ENCODE assay signal across 31 cellular contexts in genomic region chrX:148492057-148492456, GRCh38.
"Had no signal": no experiment of that assay in that cellular context is flagged by ENCODE, and none has a peak within 500 bp of the region (broad histone marks: within the 10 kb centered on the region; RNA-seq: fewer than 3 reads in every experiment).

No MANE protein-coding gene starts in this region.

- H2AFZ ChIP-seq: neural progenitor cell, parathyroid adenoma had no signal

- H3K79me2 ChIP-seq: parathyroid adenoma had no signal

- ATAC-seq: naive thymus-derived CD4-positive, alpha-beta T cell; natural killer cell; psoas muscle; right cardiac atrium; sciatic nerve; stimulated activated memory B cell treated with anti-CD40 and anti-IgM and Interleukin-4, amounts not matched to agents 10 μg/mL and 1 μg/mL and 100 μg/mL, for 72 hours had no signal

- H3K36me3 Mint-ChIP-seq: naive thymus-derived CD4-positive, alpha-beta T cell; natural killer cell; neural progenitor cell; stimulated activated memory B cell treated with anti-CD40 and anti-IgM and Interleukin-4, amounts not matched to agents 10 μg/mL and 1 μg/mL and 100 μg/mL, for 72 hours had no signal

- H3K4me1 Mint-ChIP-seq: natural killer cell; nephron; neural progenitor cell; stimulated activated memory B cell treated with anti-CD40 and anti-IgM and Interleukin-4, amounts not matched to agents 10 μg/mL and 1 μg/mL and 100 μg/mL, for 72 hours had no signal

- H3K4me3 Mint-ChIP-seq: naive thymus-derived CD4-positive, alpha-beta T cell; natural killer cell; nephron; neural progenitor cell; stimulated activated memory B cell treated with anti-CD40 and anti-IgM and Interleukin-4, amounts not matched to agents 10 μg/mL and 1 μg/mL and 100 μg/mL, for 72 hours; stimulated activated naive CD8-positive, alpha-beta T cell treated with anti-CD3 and anti-CD28 coated beads, Interleukin-15, Interleukin-2, amounts not matched to agents 100 ng/mL and 50 ng/mL, for 24 hours had no signal

- H3K4me3 ChIP-seq: neural progenitor cell, ovary, psoas muscle, skin epidermis, smooth muscle cell, spleen, stomach, thoracic aorta, thyroid gland, tibial nerve, upper lobe of left lung, vagina had no signal

- H3K4me1 ChIP-seq: neural progenitor cell, parathyroid adenoma, psoas muscle, spleen, stomach, thyroid gland, tibial nerve, upper lobe of left lung, vagina had no signal

- H3K27me3 ChIP-seq: neural progenitor cell, ovary, spleen, stomach, thyroid gland, tibial nerve, upper lobe of left lung, vagina had no signal

- H3K36me3 ChIP-seq: neural progenitor cell, ovary, spleen, stomach, thoracic aorta, thyroid gland, tibial nerve, upper lobe of left lung, vagina had no signal

- H3K27ac Mint-ChIP-seq: naive thymus-derived CD4-positive, alpha-beta T cell; natural killer cell; nephron; neural progenitor cell; progenitor cell of endocrine pancreas; stimulated activated memory B cell treated with anti-CD40 and anti-IgM and Interleukin-4, amounts not matched to agents 10 μg/mL and 1 μg/mL and 100 μg/mL, for 72 hours; stimulated activated naive CD8-positive, alpha-beta T cell treated with anti-CD3 and anti-CD28 coated beads, Interleukin-15, Interleukin-2, amounts not matched to agents 100 ng/mL and 50 ng/mL, for 24 hours had no signal

- H3K4me2 ChIP-seq: neural progenitor cell, smooth muscle cell had no signal

- H3K27ac ChIP-seq: neural progenitor cell, ovary, parathyroid adenoma, psoas muscle, skin epidermis, spleen, stomach, thoracic aorta, thyroid gland, tibial nerve, upper lobe of left lung, vagina had no signal

- FAIRE-seq: urothelium cell line had no signal

- DNase-seq: naive thymus-derived CD4-positive, alpha-beta T cell; natural killer cell; occipital lobe; ovary; posterior cingulate gyrus; psoas muscle; right cardiac atrium; spleen; stimulated activated CD4-positive, alpha-beta T cell treated with anti-CD3 and anti-CD28 coated beads, Interleukin-12 subunit alpha, Interleukin-12 subunit beta, amount 100 ng/mL, for 4 hours; stimulated activated CD4-positive, alpha-beta T cell treated with anti-CD3 and anti-CD28 coated beads, Interleukin-1b, Interleukin-23, amount 100 ng/mL, for 48 hours; stimulated activated CD4-positive, alpha-beta T cell treated with anti-CD3 and anti-CD28 coated beads, Interleukin-4, amount 100 ng/mL, for 1 hour; stimulated activated CD4-positive, alpha-beta T cell treated with anti-CD3 and anti-CD28 coated beads, Interleukin-4, amount 100 ng/mL, for 4 hours; stimulated activated CD8-positive, alpha-beta memory T cell treated with anti-CD3 and anti-CD28 coated beads, Interleukin-4, amount 100 ng/mL, for 48 hours; stimulated activated naive CD4-positive, alpha-beta T cell; stomach; thyroid gland; trophoblast cell; upper lobe of left lung had no signal

- H3K9me3 Mint-ChIP-seq: naive thymus-derived CD4-positive, alpha-beta T cell; natural killer cell; neural progenitor cell; stimulated activated memory B cell treated with anti-CD40 and anti-IgM and Interleukin-4, amounts not matched to agents 10 μg/mL and 1 μg/mL and 100 μg/mL, for 72 hours; stimulated activated naive CD8-positive, alpha-beta T cell treated with anti-CD3 and anti-CD28 coated beads, Interleukin-15, Interleukin-2, amounts not matched to agents 100 ng/mL and 50 ng/mL, for 24 hours had no signal

- H3K9me3 ChIP-seq: ovary, psoas muscle, spleen, stomach, thoracic aorta, thyroid gland, tibial nerve, upper lobe of left lung, vagina had no signal

- H3K27me3 Mint-ChIP-seq: naive thymus-derived CD4-positive, alpha-beta T cell; progenitor cell of endocrine pancreas; stimulated activated memory B cell treated with anti-CD40 and anti-IgM and Interleukin-4, amounts not matched to agents 10 μg/mL and 1 μg/mL and 100 μg/mL, for 72 hours; stimulated activated naive CD8-positive, alpha-beta T cell treated with anti-CD3 and anti-CD28 coated beads, Interleukin-15, Interleukin-2, amounts not matched to agents 100 ng/mL and 50 ng/mL, for 24 hours had no signal

- H3K9ac ChIP-seq: neural progenitor cell, parathyroid adenoma had no signal
